ENCODE assay signal across 8 cellular contexts in genomic region chr6:28648878-28649375, GRCh38.
DNase-seq lines count a peak whose midpoint lies in the region; ATAC-seq and TF ChIP-seq lines count a peak whose summit lies in the region.

No MANE protein-coding gene starts in this region.

- H3K27ac Mint-ChIP-seq in activated naive CD4-positive, alpha-beta T cell treated with anti-CD3 and anti-CD28 coated beads, Interleukin-2, amount 50 U/mL, for 24 hours, result no peak overlapping the region

- H3K4me3 Mint-ChIP-seq in activated naive CD4-positive, alpha-beta T cell treated with anti-CD3 and anti-CD28 coated beads, Interleukin-2, amount 50 U/mL, for 24 hours, result peak overlapping the region; percentile 85

- peak overlapping the region; percentile 88 for H3K27ac ChIP-seq in WERI-Rb-1
- H3K27ac ChIP-seq in urinary bladder (ENCODE audit: low read depth), result no peak overlapping the region

- no peaks in the 10 kb centered on the region for H3K36me3 Mint-ChIP-seq in activated naive CD4-positive, alpha-beta T cell treated with anti-CD3 and anti-CD28 coated beads, Interleukin-2, amount 50 U/mL, for 24 hours

- peaks cover 11% of the 10 kb centered on the region for H3K4me1 Mint-ChIP-seq in activated naive CD4-positive, alpha-beta T cell treated with anti-CD3 and anti-CD28 coated beads, Interleukin-2, amount 50 U/mL, for 24 hours

- no peak for TF ChIP-seq CTCF in WERI-Rb-1 (IDR thresholded peaks at IDR 0.05; ENCODE audit: low read depth, low read length)

- peaks cover 42% of the 10 kb centered on the region for H3K27me3 Mint-ChIP-seq in activated naive CD4-positive, alpha-beta T cell treated with anti-CD3 and anti-CD28 coated beads, Interleukin-2, amount 50 U/mL, for 24 hours

- H3K27me3 ChIP-seq in WERI-Rb-1 (ENCODE audit: insufficient read depth, low read depth, severe bottlenecking), result no peaks in the 10 kb centered on the region

- H3K4me1 ChIP-seq in urinary bladder (ENCODE audit: insufficient read depth), result no peaks in the 10 kb centered on the region

- 6% methylated on average over 10 of the region's 10 CpGs for WGBS in urinary bladder

- H3K9me3 ChIP-seq in WERI-Rb-1 (ENCODE audit: severe bottlenecking), result no peaks in the 10 kb centered on the region

- H3K9me3 Mint-ChIP-seq in activated naive CD4-positive, alpha-beta T cell treated with anti-CD3 and anti-CD28 coated beads, Interleukin-2, amount 50 U/mL, for 24 hours, result no peaks in the 10 kb centered on the region

- H3K4me3 ChIP-seq in WERI-Rb-1 (ENCODE audit: low read depth, low read length), result peak overlapping the region; percentile 68
- peak overlapping the region; percentile 26 for H3K4me3 ChIP-seq in urinary bladder (ENCODE audit: low read depth, low read length)

- H3K36me3 ChIP-seq in WERI-Rb-1, result 0 out of 2 replicates have a peak, but pooled peaks cover 4% of the 10 kb centered on the region
- no peaks in the 10 kb centered on the region for H3K36me3 ChIP-seq in urinary bladder (ENCODE audit: insufficient read depth)

- no peak for DNase-seq in activated naive CD4-positive, alpha-beta T cell treated with anti-CD3 and anti-CD28 coated beads, Interleukin-2, amount 50 U/mL, for 16 hours
- DNase-seq in WERI-Rb-1, result no peak
- peak; percentile 13 for DNase-seq in iPS-NIHi11 (ENCODE audit: low spot score)
- DNase-seq in CD1c-positive myeloid dendritic cell (ENCODE audit: extremely low spot score), result no peak
- DNase-seq in NOMO-1 (lab: John Stamatoyannopoulos, UW; ENCODE audit: unreplicated experiment in 2 of 2), result no peak

- no peak for ATAC-seq in HG03045 (IDR thresholded peaks at IDR 0.05; ENCODE audit: unreplicated experiment)
